ENCODE assay signal across 9 cellular contexts in genomic region chrX:51395474-51395806, GRCh38.
DNase-seq lines count a peak whose midpoint lies in the region; ATAC-seq and TF ChIP-seq lines count a peak whose summit lies in the region.
"Had no signal": no experiment of that assay in that cellular context is flagged by ENCODE, and none has a peak within 500 bp of the region (broad histone marks: within the 10 kb centered on the region; RNA-seq: fewer than 3 reads in every experiment).

No MANE protein-coding gene starts in this region.

- DNase-seq in activated CD4-positive, alpha-beta T cell treated with anti-CD3 and anti-CD28 coated beads, Interleukin-2, amount 10 ng/mL, durations not matched to agents 24 days and 14 days = no peak
- DNase-seq in activated CD4-positive, alpha-beta T cell treated with anti-CD3 and anti-CD28 coated beads, Interleukin-2, amount 50 U/mL, for 4 hours = no peak
- DNase-seq in activated CD4-positive, alpha-beta memory T cell treated with anti-CD3 and anti-CD28 coated beads for 36 hours = no peak
- DNase-seq in stomach (no peak), Ammon's horn (ENCODE audit: low spot score) (no peak)

- H3K4me1 Mint-ChIP-seq in activated CD4-positive, alpha-beta T cell treated with anti-CD3 and anti-CD28 coated beads, Interleukin-2, amount 10 ng/mL, durations not matched to agents 24 days and 14 days = peaks cover 5% of the 10 kb centered on the region
- peaks cover 51% of the 10 kb centered on the region for H3K4me1 Mint-ChIP-seq in activated CD4-positive, alpha-beta memory T cell treated with anti-CD3 and anti-CD28 coated beads for 36 hours (ENCODE audit: low read depth)

- peaks cover 10% of the 10 kb centered on the region for H3K9me3 Mint-ChIP-seq in activated CD4-positive, alpha-beta T cell treated with anti-CD3 and anti-CD28 coated beads, Interleukin-2, amount 10 ng/mL, durations not matched to agents 24 days and 14 days
- peaks cover 5% of the 10 kb centered on the region for H3K9me3 Mint-ChIP-seq in activated CD4-positive, alpha-beta memory T cell treated with anti-CD3 and anti-CD28 coated beads for 36 hours

- peaks cover 6% of the 10 kb centered on the region; the same call in 1 of the 2 replicates for H3K27me3 ChIP-seq in iPS-20b (ENCODE audit: insufficient read depth, low read length)
- peaks cover 0 to 11% (median 9%) of the 10 kb centered on the region in 3 donors for H3K27me3 ChIP-seq in stomach
- H3K27me3 ChIP-seq: cardiac muscle cell had no signal

- H3K9me3 ChIP-seq in iPS-20b (ENCODE audit: insufficient read depth, low read depth, low read length) (no peaks in the 10 kb centered on the region), stomach (peaks cover 0 to 6% (median 0%) of the 10 kb centered on the region in 4 donors)

- H3K27me3 Mint-ChIP-seq in activated CD4-positive, alpha-beta T cell treated with anti-CD3 and anti-CD28 coated beads, Interleukin-2, amount 10 ng/mL, durations not matched to agents 24 days and 14 days = no peaks in the 10 kb centered on the region
- H3K27me3 Mint-ChIP-seq in activated CD4-positive, alpha-beta memory T cell treated with anti-CD3 and anti-CD28 coated beads for 36 hours = no peaks in the 10 kb centered on the region

- H3K4me1 ChIP-seq in iPS-20b (ENCODE audit: insufficient read depth, low read length) (no peaks in the 10 kb centered on the region), stomach (peaks cover 0 to 6% (median 0%) of the 10 kb centered on the region in 4 donors)

- TF ChIP-seq CTCF in stomach (IDR thresholded peaks at IDR 0.05) = no peak

- ATAC-seq in GM21737 (IDR thresholded peaks at IDR 0.05; ENCODE audit: unreplicated experiment) (no peak), GM19023 (IDR thresholded peaks at IDR 0.05; ENCODE audit: unreplicated experiment) (no peak)

- TF ChIP-seq EP300 in stomach (IDR thresholded peaks at IDR 0.05) = no peak

- H3K4me3 ChIP-seq in iPS-20b (ENCODE audit: low read length) (peak overlapping the region; percentile 65; the same call in 1 of the 2 replicates), stomach (peak overlapping the region; percentile 45 to 55 (median 46))

- H3K36me3 Mint-ChIP-seq in activated CD4-positive, alpha-beta T cell treated with anti-CD3 and anti-CD28 coated beads, Interleukin-2, amount 10 ng/mL, durations not matched to agents 24 days and 14 days (ENCODE audit: low read depth) = peaks cover 4% of the 10 kb centered on the region
- H3K36me3 Mint-ChIP-seq in activated CD4-positive, alpha-beta memory T cell treated with anti-CD3 and anti-CD28 coated beads for 36 hours = no peaks in the 10 kb centered on the region

- CTCF ChIA-PET in activated CD4-positive, alpha-beta memory T cell treated with anti-CD3 and anti-CD28 coated beads for 36 hours (lab: Charles Lee) = interaction anchor here (1.1 kb wide), 1 partner anchor 25 kb away, joined by 3 read pairs; no protein-coding TSS in a partner anchor

- POLR2A ChIA-PET in activated CD4-positive, alpha-beta memory T cell treated with anti-CD3 and anti-CD28 coated beads for 36 hours (lab: Charles Lee) = interaction anchor here (0.8 kb wide), 1 partner anchor 9 kb away, joined by 3 read pairs; no protein-coding TSS in a partner anchor

- no peak overlapping the region for H3K27ac ChIP-seq in iPS-20b (ENCODE audit: low read length)
- H3K27ac ChIP-seq in stomach = peak overlapping the region in 1 of 5 donors; percentile 59
- H3K27ac ChIP-seq: cardiac muscle cell had no signal

- no peak overlapping the region for H3K9ac ChIP-seq in iPS-20b (ENCODE audit: low read depth, low read length)

- H3K36me3 ChIP-seq in iPS-20b (ENCODE audit: insufficient read depth, low read depth, low read length) = no peaks in the 10 kb centered on the region
- no peaks in the 10 kb centered on the region for H3K36me3 ChIP-seq in stomach
- H3K36me3 ChIP-seq: cardiac muscle cell had no signal

- 16 to 51% (median 36%) methylated on average over 4 of the region's 4 CpGs for WGBS in stomach, 5 donors

- H3K27ac Mint-ChIP-seq in activated CD4-positive, alpha-beta T cell treated with anti-CD3 and anti-CD28 coated beads, Interleukin-2, amount 10 ng/mL, durations not matched to agents 24 days and 14 days = no peak overlapping the region
- H3K27ac Mint-ChIP-seq in activated CD4-positive, alpha-beta memory T cell treated with anti-CD3 and anti-CD28 coated beads for 36 hours = peak overlapping the region; percentile 79

- no peak for TF ChIP-seq POLR2A in stomach (IDR thresholded peaks at IDR 0.05)

- intact Hi-C loops in activated CD4-positive, alpha-beta T cell treated with anti-CD3 and anti-CD28 coated beads, Interleukin-2, amount 10 ng/mL, durations not matched to agents 24 days and 14 days (cut with micrococcal nuclease) = no loop called here
- intact Hi-C loops in activated CD4-positive, alpha-beta memory T cell treated with anti-CD3 and anti-CD28 coated beads for 36 hours (cut with micrococcal nuclease) = no loop called here
- intact Hi-C loops in stomach (cut with DNase I; ENCODE audit: low total_unique reads) = no loop called here

- H3K4me3 Mint-ChIP-seq in activated CD4-positive, alpha-beta T cell treated with anti-CD3 and anti-CD28 coated beads, Interleukin-2, amount 10 ng/mL, durations not matched to agents 24 days and 14 days = peak overlapping the region; percentile 84
- peak overlapping the region; percentile 82 for H3K4me3 Mint-ChIP-seq in activated CD4-positive, alpha-beta memory T cell treated with anti-CD3 and anti-CD28 coated beads for 36 hours
